Comparison of ENCODE assay signal across 1 cellular context in genomic region chr12:76348079-76348901, GRCh38.
TF ChIP-seq lines count a peak whose summit lies in the region.

Gene BBS10, minus strand, starts transcription at chr12:76348415. Its CDS starts 57 bp downstream, at chr12:76348358.

TF ChIP-seq in HepG2, 621 proteins besides CTCF, POLR2A, EP300 and RAD21 (continued from another document):
- TF ChIP-seq, protein P1, sequence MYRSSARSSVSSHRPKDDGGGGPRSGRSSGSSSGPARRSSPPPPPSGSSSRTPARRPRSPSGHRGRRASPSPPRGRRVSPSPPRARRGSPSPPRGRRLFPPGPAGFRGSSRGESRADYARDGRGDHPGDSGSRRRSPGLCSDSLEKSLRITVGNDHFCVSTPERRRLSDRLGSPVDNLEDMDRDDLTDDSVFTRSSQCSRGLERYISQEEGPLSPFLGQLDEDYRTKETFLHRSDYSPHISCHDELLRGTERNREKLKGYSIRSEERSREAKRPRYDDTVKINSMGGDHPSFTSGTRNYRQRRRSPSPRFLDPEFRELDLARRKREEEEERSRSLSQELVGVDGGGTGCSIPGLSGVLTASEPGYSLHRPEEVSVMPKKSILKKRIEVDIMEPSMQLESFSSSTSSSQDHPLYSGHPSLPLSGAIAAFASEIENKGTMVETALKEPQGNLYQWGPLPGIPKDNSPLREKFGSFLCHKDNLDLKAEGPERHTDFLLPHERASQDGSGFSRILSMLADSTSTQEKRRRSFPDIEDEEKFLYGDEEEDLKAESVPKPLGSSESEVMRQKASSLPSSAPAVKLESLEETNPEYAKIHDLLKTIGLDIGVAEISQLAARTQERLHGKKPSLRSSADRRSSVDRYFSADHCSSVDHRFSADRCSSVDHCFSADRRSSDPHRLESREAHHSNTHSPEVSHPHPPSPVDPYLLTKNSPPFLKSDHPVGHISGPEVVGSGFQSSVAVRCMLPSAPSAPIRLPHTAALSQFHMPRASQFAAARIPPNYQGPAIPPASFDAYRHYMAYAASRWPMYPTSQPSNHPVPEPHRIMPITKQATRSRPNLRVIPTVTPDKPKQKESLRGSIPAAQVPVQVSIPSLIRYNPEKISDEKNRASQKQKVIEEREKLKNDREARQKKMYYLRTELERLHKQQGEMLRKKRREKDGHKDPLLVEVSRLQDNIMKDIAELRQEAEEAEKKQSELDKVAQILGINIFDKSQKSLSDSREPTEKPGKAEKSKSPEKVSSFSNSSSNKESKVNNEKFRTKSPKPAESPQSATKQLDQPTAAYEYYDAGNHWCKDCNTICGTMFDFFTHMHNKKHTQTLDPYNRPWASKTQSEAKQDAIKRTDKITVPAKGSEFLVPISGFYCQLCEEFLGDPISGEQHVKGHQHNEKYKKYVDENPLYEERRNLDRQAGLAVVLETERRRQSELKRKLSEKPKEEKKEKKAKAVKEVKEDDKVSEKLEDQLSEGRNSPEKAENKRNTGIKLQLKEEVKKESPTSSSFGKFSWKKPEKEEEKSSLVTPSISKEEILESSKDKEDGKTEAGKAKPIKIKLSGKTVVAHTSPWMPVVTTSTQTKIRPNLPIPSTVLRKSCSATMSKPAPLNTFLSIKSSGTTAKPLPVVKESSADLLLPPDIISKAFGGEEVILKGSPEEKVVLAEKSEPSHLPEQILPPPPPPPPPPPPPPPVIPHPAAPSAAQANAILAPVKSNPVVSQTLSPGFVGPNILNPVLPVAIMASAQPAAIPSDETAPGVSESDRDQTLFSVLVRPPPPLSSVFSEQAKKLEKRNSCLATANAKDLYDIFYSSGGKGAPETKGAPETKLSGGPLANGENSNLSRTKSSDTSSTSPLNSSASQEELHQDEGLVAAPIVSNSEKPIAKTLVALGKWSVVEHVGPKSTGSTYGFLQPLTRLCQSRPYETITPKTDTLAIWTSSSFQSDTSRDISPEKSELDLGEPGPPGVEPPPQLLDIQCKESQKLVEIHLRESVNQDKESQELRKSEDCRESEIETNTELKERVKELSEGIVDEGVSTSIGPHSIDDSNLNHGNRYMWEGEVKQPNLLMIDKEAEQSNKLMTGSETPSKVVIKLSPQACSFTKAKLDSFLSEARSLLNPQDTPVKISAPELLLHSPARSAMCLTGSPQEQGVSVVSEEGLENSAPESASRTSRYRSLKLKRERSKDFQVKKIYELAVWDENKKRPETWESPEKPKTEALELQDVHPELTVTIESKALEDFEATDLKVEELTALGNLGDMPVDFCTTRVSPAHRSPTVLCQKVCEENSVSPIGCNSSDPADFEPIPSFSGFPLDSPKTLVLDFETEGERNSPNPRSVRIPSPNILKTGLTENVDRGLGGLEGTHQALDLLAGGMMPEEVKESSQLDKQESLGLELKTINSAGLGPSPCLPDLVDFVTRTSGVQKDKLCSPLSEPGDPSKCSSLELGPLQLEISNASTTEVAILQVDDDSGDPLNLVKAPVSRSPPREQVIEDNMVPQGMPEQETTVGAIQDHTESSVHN (CRISPR knock-in tag; IDR thresholded peaks at IDR 0.05) = no peak
- TF ChIP-seq SRSF1 (optimal IDR thresholded peaks at IDR 0.05; ENCODE audit: low read depth, low read length) = peak; percentile 94
- no peak for TF ChIP-seq ATF1 (CRISPR knock-in tag; IDR thresholded peaks at IDR 0.05)
- 0 out of 2 replicates have a peak, but pooled peaks have one; percentile 34 for TF ChIP-seq MAF1 (CRISPR knock-in tag; IDR thresholded peaks at IDR 0.05; ENCODE audit: borderline replicate concordance)
- TF ChIP-seq KDM5B (CRISPR knock-in tag; IDR thresholded peaks at IDR 0.05; ENCODE audit: borderline replicate concordance) = peak; percentile 79; the same call in 1 of the 2 replicates
- TF ChIP-seq ZC3H4 (CRISPR knock-in tag; IDR thresholded peaks at IDR 0.05; ENCODE audit: borderline replicate concordance) = no peak
- no peak for TF ChIP-seq ZNF737 (CRISPR knock-in tag; IDR thresholded peaks at IDR 0.05; ENCODE audit: borderline replicate concordance)
- TF ChIP-seq GTF2F1 (IDR thresholded peaks at IDR 0.05; ENCODE audit: low read length) = no peak
- TF ChIP-seq HOXA7 (CRISPR knock-in tag; IDR thresholded peaks at IDR 0.05) = no peak
- TF ChIP-seq POLR2AphosphoS2 (IDR thresholded peaks at IDR 0.05; ENCODE audit: low read depth, low read length) = no peak
- TF ChIP-seq HOXA9 (CRISPR knock-in tag; IDR thresholded peaks at IDR 0.05; ENCODE audit: borderline replicate concordance) = no peak
- peak; percentile 48; the same call in 1 of the 2 replicates for TF ChIP-seq ISL2 (CRISPR knock-in tag; IDR thresholded peaks at IDR 0.05)
- no peak for TF ChIP-seq TBP (CRISPR knock-in tag; IDR thresholded peaks at IDR 0.05)
- no peak for TF ChIP-seq KAT2B (IDR thresholded peaks at IDR 0.05; ENCODE audit: borderline replicate concordance, low read depth, low read length)
- peak; percentile 93 for TF ChIP-seq KDM5A (IDR thresholded peaks at IDR 0.05; ENCODE audit: borderline replicate concordance, low read length)
- TF ChIP-seq SMC3 (IDR thresholded peaks at IDR 0.05; ENCODE audit: low read length) = 0 out of 2 replicates have a peak, but pooled peaks have one; percentile 6
- TF ChIP-seq ZGPAT (CRISPR knock-in tag; IDR thresholded peaks at IDR 0.05) = peak; percentile 81
- TF ChIP-seq SOX5 (CRISPR knock-in tag; IDR thresholded peaks at IDR 0.05; ENCODE audit: borderline replicate concordance) = no peak
- no peak for TF ChIP-seq RORA (CRISPR knock-in tag; IDR thresholded peaks at IDR 0.05)
- no peak for TF ChIP-seq IKZF4 (CRISPR knock-in tag; IDR thresholded peaks at IDR 0.05; ENCODE audit: borderline replicate concordance, low read depth, not compliant biosample characterization)
- peak; percentile 81 for TF ChIP-seq ZFX (CRISPR knock-in tag; IDR thresholded peaks at IDR 0.05; ENCODE audit: low read depth)
- TF ChIP-seq PAWR (CRISPR knock-in tag; IDR thresholded peaks at IDR 0.05; ENCODE audit: borderline replicate concordance) = no peak
- TF ChIP-seq ASH2L (IDR thresholded peaks at IDR 0.05; ENCODE audit: insufficient read length, low read depth, low read length) = peak; percentile 88
- TF ChIP-seq U2AF2 (IDR thresholded peaks at IDR 0.05; ENCODE audit: low read depth, low read length) = no peak
- TF ChIP-seq MLLT10 (CRISPR knock-in tag; IDR thresholded peaks at IDR 0.05) = no peak
- TF ChIP-seq ARNTL (CRISPR knock-in tag; IDR thresholded peaks at IDR 0.05) = no peak
- TF ChIP-seq, protein P2, sequence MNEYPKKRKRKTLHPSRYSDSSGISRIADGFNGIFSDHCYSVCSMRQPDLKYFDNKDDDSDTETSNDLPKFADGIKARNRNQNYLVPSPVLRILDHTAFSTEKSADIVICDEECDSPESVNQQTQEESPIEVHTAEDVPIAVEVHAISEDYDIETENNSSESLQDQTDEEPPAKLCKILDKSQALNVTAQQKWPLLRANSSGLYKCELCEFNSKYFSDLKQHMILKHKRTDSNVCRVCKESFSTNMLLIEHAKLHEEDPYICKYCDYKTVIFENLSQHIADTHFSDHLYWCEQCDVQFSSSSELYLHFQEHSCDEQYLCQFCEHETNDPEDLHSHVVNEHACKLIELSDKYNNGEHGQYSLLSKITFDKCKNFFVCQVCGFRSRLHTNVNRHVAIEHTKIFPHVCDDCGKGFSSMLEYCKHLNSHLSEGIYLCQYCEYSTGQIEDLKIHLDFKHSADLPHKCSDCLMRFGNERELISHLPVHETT (CRISPR knock-in tag; conservative IDR thresholded peaks at IDR 0.05) = no peak
- 0 out of 2 replicates have a peak, but pooled peaks have one; percentile 21 for TF ChIP-seq ZNF710 (CRISPR knock-in tag; IDR thresholded peaks at IDR 0.05; ENCODE audit: borderline replicate concordance)
- TF ChIP-seq SALL1 (CRISPR knock-in tag; IDR thresholded peaks at IDR 0.05) = peak; percentile 71
- TF ChIP-seq NKX3-1 (CRISPR knock-in tag; IDR thresholded peaks at IDR 0.05) = peak; percentile 84
- TF ChIP-seq, protein P3, sequence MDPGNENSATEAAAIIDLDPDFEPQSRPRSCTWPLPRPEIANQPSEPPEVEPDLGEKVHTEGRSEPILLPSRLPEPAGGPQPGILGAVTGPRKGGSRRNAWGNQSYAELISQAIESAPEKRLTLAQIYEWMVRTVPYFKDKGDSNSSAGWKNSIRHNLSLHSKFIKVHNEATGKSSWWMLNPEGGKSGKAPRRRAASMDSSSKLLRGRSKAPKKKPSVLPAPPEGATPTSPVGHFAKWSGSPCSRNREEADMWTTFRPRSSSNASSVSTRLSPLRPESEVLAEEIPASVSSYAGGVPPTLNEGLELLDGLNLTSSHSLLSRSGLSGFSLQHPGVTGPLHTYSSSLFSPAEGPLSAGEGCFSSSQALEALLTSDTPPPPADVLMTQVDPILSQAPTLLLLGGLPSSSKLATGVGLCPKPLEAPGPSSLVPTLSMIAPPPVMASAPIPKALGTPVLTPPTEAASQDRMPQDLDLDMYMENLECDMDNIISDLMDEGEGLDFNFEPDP (CRISPR knock-in tag; conservative IDR thresholded peaks at IDR 0.05) = no peak
- no peak; the same call in 1 of the 2 replicates for TF ChIP-seq ELF3 (CRISPR knock-in tag; IDR thresholded peaks at IDR 0.05)
- peak; percentile 78 for TF ChIP-seq SAP130 (CRISPR knock-in tag; IDR thresholded peaks at IDR 0.05; ENCODE audit: low read depth)
- no peak; the same call in 1 of the 2 replicates for TF ChIP-seq ATF5 (CRISPR knock-in tag; IDR thresholded peaks at IDR 0.05; ENCODE audit: low read depth)
- TF ChIP-seq ZNF549 (CRISPR knock-in tag; IDR thresholded peaks at IDR 0.05) = no peak
